ENCODE assay signal across 1 cellular context in genomic region chr2:101337877-101338276, GRCh38.
TF ChIP-seq lines count a peak whose summit lies in the region.

No MANE protein-coding gene starts in this region.

TF ChIP-seq in H1, 55 proteins besides CTCF, POLR2A, EP300 and RAD21 (continued from another document):
- no peak for TF ChIP-seq BRCA1 (IDR thresholded peaks at IDR 0.05; ENCODE audit: low read depth, low read length)
- no peak for TF ChIP-seq JUN (IDR thresholded peaks at IDR 0.05; ENCODE audit: low read depth, low read length)
- TF ChIP-seq SAP30 (IDR thresholded peaks at IDR 0.05; ENCODE audit: insufficient read depth, insufficient replicate concordance, low read length), result no peak
- no peak for TF ChIP-seq USF2 (IDR thresholded peaks at IDR 0.05; ENCODE audit: low read length)
